ENCODE assay signal across 1 cellular context in the genomic region with DNA sequence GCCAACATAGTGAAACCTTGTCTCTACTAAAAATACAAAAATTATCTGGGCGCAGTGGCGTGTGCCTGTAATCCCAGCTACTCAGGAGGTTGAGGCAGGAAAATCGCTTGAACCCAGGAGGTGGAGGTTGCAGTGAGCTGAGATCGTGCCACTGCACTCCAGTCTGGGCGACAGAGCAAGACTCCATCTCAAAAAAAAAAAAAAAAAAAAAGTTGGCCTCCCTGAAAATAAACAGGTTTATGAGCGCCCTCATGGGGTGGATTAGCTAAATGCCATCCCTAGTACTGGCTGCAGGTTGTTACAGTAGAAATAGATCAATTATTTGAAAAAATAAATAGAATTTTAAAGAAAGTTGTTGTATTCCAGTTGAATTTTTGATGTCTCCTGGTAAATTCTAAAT.
A peak's percentile ranks its signal among the peaks of the same experiment; 100 is the strongest.
TF ChIP-seq lines count a peak whose summit lies in the region.

No MANE protein-coding gene starts in this region.

TF ChIP-seq in K562, 482 proteins besides CTCF, POLR2A, EP300 and RAD21:
- peak; percentile 94 for TF ChIP-seq ZNF384 (IDR thresholded peaks at IDR 0.05; ENCODE audit: low read depth, low read length)
